In genomic region chr5:143696920-143697319, GRCh38 we compare ENCODE assay signal across 17 cellular contexts.
"Had no signal": no experiment of that assay in that cellular context is flagged by ENCODE, and none has a peak within 500 bp of the region (broad histone marks: within the 10 kb centered on the region; RNA-seq: fewer than 3 reads in every experiment).

No MANE protein-coding gene starts in this region.

- H3K36me3 ChIP-seq: colonic mucosa, lower lobe of right lung, thoracic aorta, upper lobe of left lung had no signal

- H3K9me3 ChIP-seq: colonic mucosa, lower lobe of right lung, thoracic aorta, upper lobe of left lung had no signal

- H3K27me3 ChIP-seq: colonic mucosa, upper lobe of left lung had no signal

- H3K4me1 ChIP-seq: colonic mucosa, lower lobe of right lung, upper lobe of left lung had no signal

- H3K4me3 ChIP-seq: colonic mucosa, lower lobe of right lung, thoracic aorta, upper lobe of left lung had no signal

- H3K27ac ChIP-seq: colonic mucosa, lower lobe of right lung, thoracic aorta, upper lobe of left lung had no signal

- DNase-seq: activated B cell treated with CpG ODN at 0.5 μM for 24 hours; activated CD4-positive, alpha-beta T cell treated with anti-CD3 and anti-CD28 coated beads for 48 hours; activated CD8-positive, alpha-beta memory T cell treated with anti-CD3 and anti-CD28 coated beads, Interleukin-2, amount 50 U/mL, for 4 hours; activated CD8-positive, alpha-beta T cell treated with anti-CD3 and anti-CD28 coated beads, Interleukin-2, amount 10 ng/mL, durations not matched to agents 7 days and 5 days; activated naive CD4-positive, alpha-beta T cell; activated T-cell treated with anti-CD3 and anti-CD28 coated beads, Interleukin-2, amount 50 U/mL, for 48 hours; anterior cingulate cortex; colonic mucosa; lower lobe of right lung; nephron progenitor cell; nucleus accumbens; stimulated activated CD4-positive, alpha-beta T cell treated with anti-CD3 and anti-CD28 coated beads, Interleukin-4, amount 100 ng/mL, for 24 hours; T-cell; upper lobe of left lung had no signal

- ATAC-seq: activated CD8-positive, alpha-beta T cell treated with anti-CD3 and anti-CD28 coated beads, Interleukin-2, amount 10 ng/mL, durations not matched to agents 7 days and 5 days; lower lobe of right lung; sciatic nerve; stimulated activated effector memory CD8-positive, alpha-beta T cell treated with anti-CD3 and anti-CD28 coated beads, Interleukin-12 subunit alpha, Interleukin-12 subunit beta, amount 100 ng/mL, for 72 hours; T-cell had no signal
